ENCODE assay signal across 18 cellular contexts in genomic region chr5:109630109-109630508, GRCh38. TPM values are rescaled to one million over a fixed set of nuclear protein-coding genes. Genes with fewer than 3 reads are reported as not detected.
DNase-seq lines count a peak whose midpoint lies in the region; ATAC-seq lines count a peak whose summit lies in the region.
"Had no signal": no experiment of that assay in that cellular context is flagged by ENCODE, and none has a peak within 500 bp of the region (broad histone marks: within the 10 kb centered on the region; RNA-seq: fewer than 3 reads in every experiment).

No MANE protein-coding gene starts in this region.

- H3K36me3 ChIP-seq in GM23248 (ENCODE audit: low read depth) = no peaks in the 10 kb centered on the region
- H3K36me3 ChIP-seq: gastroesophageal sphincter, vagina had no signal

- peaks cover under 1% of the 10 kb centered on the region for H3K27me3 ChIP-seq in GM23248 (replicated peaks; ENCODE audit: insufficient read depth)
- H3K27me3 ChIP-seq: gastroesophageal sphincter, vagina had no signal

- no peaks in the 10 kb centered on the region for H3F3A ChIP-seq in GM23248 (ENCODE audit: insufficient read depth)

- in situ Hi-C loops in GM23248 (cut with MboI) = no loop called here

- no peaks in the 10 kb centered on the region for H3K4me1 ChIP-seq in GM23248 (ENCODE audit: insufficient read depth)
- H3K4me1 ChIP-seq: vagina had no signal

- no peaks in the 10 kb centered on the region for H4K20me1 ChIP-seq in GM23248 (ENCODE audit: insufficient read depth)

- no peak for ATAC-seq in HG02938 (IDR thresholded peaks at IDR 0.05; ENCODE audit: unreplicated experiment)
- ATAC-seq: activated CD8-positive, alpha-beta T cell treated with anti-CD3 and anti-CD28 coated beads, Interleukin-2, amount 10 ng/mL, durations not matched to agents 7 days and 5 days; gastroesophageal sphincter; stimulated activated naive CD8-positive, alpha-beta T cell treated with anti-CD3 and anti-CD28 coated beads, Interleukin-15, amount 100 ng/mL, for 72 hours had no signal

- no peak overlapping the region for H2AFZ ChIP-seq in GM23248

- H3K4me3 ChIP-seq in GM23248 = no peak overlapping the region
- H3K4me3 ChIP-seq: gastroesophageal sphincter, vagina had no signal

- H3K79me2 ChIP-seq in GM23248 (ENCODE audit: insufficient read depth) = no peaks in the 10 kb centered on the region

- H3K9ac ChIP-seq in GM23248 = no peak overlapping the region

- 22 to 24% methylated on average over 4 of the region's 4 CpGs for WGBS in GM23248 (ENCODE audit: low coverage in 1 of 2, low lambda C conversion rate in 2 of 2, missing lambda C conversion rate in 2 of 2), 2 experiments

- no peaks in the 10 kb centered on the region for H3K9me3 ChIP-seq in GM23248 (ENCODE audit: low read depth)
- H3K9me3 ChIP-seq: gastroesophageal sphincter, vagina had no signal

- no peak overlapping the region for H3K27ac ChIP-seq in GM23248
- H3K27ac ChIP-seq: gastroesophageal sphincter, vagina had no signal

- DNase-seq in GM23248 = peak; percentile 16
- peak; percentile 11 for DNase-seq in brain pericyte (ENCODE audit: low read depth, low spot score)
- DNase-seq in iris pigment epithelial cell (ENCODE audit: low read depth) = peak; percentile 2
- peak; percentile 40 for DNase-seq in retina
- no peak for DNase-seq in T-helper 9 cell
- DNase-seq in NK-92 (lab: John Stamatoyannopoulos, UW; ENCODE audit: unreplicated experiment) = no peak
- DNase-seq in NCI-H1694 (lab: John Stamatoyannopoulos, UW) = no peak
- DNase-seq: activated CD4-positive, CD25-positive, alpha-beta regulatory T cell; activated CD8-positive, alpha-beta T cell treated with anti-CD3 and anti-CD28 coated beads, Interleukin-2, amount 10 ng/mL, durations not matched to agents 7 days and 5 days; activated T-cell treated with anti-CD3 and anti-CD28 coated beads, Interleukin-2, amount 50 U/mL, for 48 hours; CD4-positive, alpha-beta memory T cell; NCI-H226; stimulated activated CD4-positive, alpha-beta T cell treated with anti-CD3 and anti-CD28 coated beads, Interleukin-15, amount 100 ng/mL, for 24 hours; stimulated activated naive CD8-positive, alpha-beta T cell treated with anti-CD3 and anti-CD28 coated beads, Interleukin-15, amount 100 ng/mL, for 72 hours; T-helper 2 cell had no signal

- no peak overlapping the region for H3K4me2 ChIP-seq in GM23248 (ENCODE audit: unreplicated experiment)

- H3K9me2 ChIP-seq in GM23248 (ENCODE audit: insufficient read depth) = no peaks in the 10 kb centered on the region

RNA-seq across cellular contexts. Expression of gene MAN2A1, which starts 59.6 kb away (rescaled TPM):
- 54.6 and 59.3 TPM in 2 replicates for total RNA-seq in GM23248 (2014; rRNA removed; shearing (Covaris generic))
- 18.1 and 20.8 TPM in 2 replicates for polyA plus RNA-seq in GM23248 (2016; fragmentation: Nextera tagmentation; extraction: Ambion mirVana)

Comparison
In these comparisons a context has a peak if more than half of its experiments do, and no peak if none do; other contexts are left out.
1. DNase-seq: peak in GM23248 (single experiment), brain pericyte (single experiment), iris pigment epithelial cell (single experiment) and retina (single experiment); none in T-helper 9 cell (single experiment), NK-92 (single experiment) and NCI-H1694 (single experiment).